12 cellular contexts compared by ENCODE assay signal in genomic region chr1:215001419-215002021, GRCh38.
DNase-seq lines count a peak whose midpoint lies in the region; ATAC-seq, FAIRE-seq and TF ChIP-seq lines count a peak whose summit lies in the region.
"Had no signal": no experiment of that assay in that cellular context is flagged by ENCODE, and none has a peak within 500 bp of the region (broad histone marks: within the 10 kb centered on the region; RNA-seq: fewer than 3 reads in every experiment).

No MANE protein-coding gene starts in this region.

- FAIRE-seq in small intestine (lab: Jason Lieb, UNC), result no peak

- H3K27me3 ChIP-seq in upper lobe of left lung (no peaks in the 10 kb centered on the region), suprapubic skin (no peaks in the 10 kb centered on the region), small intestine (ENCODE audit: control insufficient read depth in 2 of 2, insufficient read depth in 2 of 2, low read length in 2 of 2) (no peaks in the 10 kb centered on the region)

- H3K4me1 ChIP-seq in upper lobe of left lung (no peaks in the 10 kb centered on the region), suprapubic skin (peaks cover 19% of the 10 kb centered on the region), small intestine (ENCODE audit: control insufficient read depth in 2 of 2, insufficient read depth in 1 of 2, low read depth in 1 of 2, low read length in 1 of 2) (no peaks in the 10 kb centered on the region)

- H3K27ac ChIP-seq in upper lobe of left lung (no peak overlapping the region), suprapubic skin (no peak overlapping the region), small intestine (ENCODE audit: low read depth in 1 of 2, low read length in 1 of 2) (no peak overlapping the region)

- no peaks in the 10 kb centered on the region for H3K36me3 ChIP-seq in upper lobe of left lung
- H3K36me3 ChIP-seq in suprapubic skin, result no peaks in the 10 kb centered on the region
- no peaks in the 10 kb centered on the region for H3K36me3 ChIP-seq in small intestine (ENCODE audit: control insufficient read depth in 2 of 2, insufficient read depth in 2 of 2, low read length in 2 of 2)

- H3K9me3 ChIP-seq in upper lobe of left lung (no peaks in the 10 kb centered on the region), suprapubic skin (no peaks in the 10 kb centered on the region), small intestine (ENCODE audit: control insufficient read depth, low read depth) (no peaks in the 10 kb centered on the region)

- peak; percentile 72 for DNase-seq in astrocyte of the hippocampus (ENCODE audit: low read depth, low spot score)
- DNase-seq in upper lobe of left lung, result no peak
- no peak for DNase-seq in suprapubic skin (ENCODE audit: low spot score in 2 of 2)
- no peak for DNase-seq in DMS153 treated with DMSO at 0.1 percent for 48 hours (lab: John Stamatoyannopoulos, UW; ENCODE audit: unreplicated experiment)
- DNase-seq in small intestine, result no peak
- DNase-seq: left ventricle myocardium superior, NCI-H446, retina, T-helper 9 cell had no signal

- H3K4me3 ChIP-seq in upper lobe of left lung, result no peak overlapping the region
- no peak overlapping the region for H3K4me3 ChIP-seq in suprapubic skin
- H3K4me3 ChIP-seq in small intestine (ENCODE audit: low read depth in 1 of 2, low read length in 2 of 2), result no peak overlapping the region

- TF ChIP-seq EP300 in upper lobe of left lung (IDR thresholded peaks at IDR 0.05) (no peak), suprapubic skin (IDR thresholded peaks at IDR 0.05) (no peak)

- TF ChIP-seq CTCF in upper lobe of left lung (IDR thresholded peaks at IDR 0.05) (no peak), suprapubic skin (IDR thresholded peaks at IDR 0.05) (no peak)

- 87 to 93% methylated on average over 4 of the region's 4 CpGs for WGBS in upper lobe of left lung, 2 donors
- 74% methylated on average over 4 of the region's 4 CpGs for WGBS in suprapubic skin
- WGBS in small intestine, 3 donors, result 82 to 91% (median 89%) methylated on average over 4 of the region's 4 CpGs

- ATAC-seq in GM18870 (IDR thresholded peaks at IDR 0.05; ENCODE audit: unreplicated experiment) (peak; percentile 94), GM21717 (IDR thresholded peaks at IDR 0.05; ENCODE audit: unreplicated experiment) (peak; percentile 96), HG03196 (IDR thresholded peaks at IDR 0.05; ENCODE audit: unreplicated experiment) (peak; percentile 93), upper lobe of left lung (ENCODE audit: low FRiP score in 2 of 2) (no peak)
- ATAC-seq: left ventricle myocardium superior had no signal

- no peak for TF ChIP-seq POLR2A in upper lobe of left lung (IDR thresholded peaks at IDR 0.05)
- no peak for TF ChIP-seq POLR2A in suprapubic skin (IDR thresholded peaks at IDR 0.05)

Comparison
In these comparisons a context has a peak if more than half of its experiments do, and no peak if none do; other contexts are left out.
1. ATAC-seq: peak in GM18870 (single experiment), GM21717 (single experiment) and HG03196 (single experiment); none in upper lobe of left lung (0 of 2).